19 cellular contexts compared by ENCODE assay signal in genomic region chr14:106776395-106776983, GRCh38.
A peak's percentile ranks its signal among the peaks of the same experiment; 100 is the strongest.
DNase-seq lines count a peak whose midpoint lies in the region; ATAC-seq, FAIRE-seq and TF ChIP-seq lines count a peak whose summit lies in the region.
"Had no signal": no experiment of that assay in that cellular context is flagged by ENCODE, and none has a peak within 500 bp of the region (broad histone marks: within the 10 kb centered on the region; RNA-seq: fewer than 3 reads in every experiment).

No MANE protein-coding gene starts in this region.

- no peak for TF ChIP-seq CTCF in nephron progenitor cell (IDR thresholded peaks at IDR 0.05)

- H3K9me3 ChIP-seq in BLaER1 = peaks cover 29% of the 10 kb centered on the region
- peaks cover 82% of the 10 kb centered on the region for H3K9me3 ChIP-seq in iPS-20b (ENCODE audit: insufficient read depth, low read depth, low read length)
- H3K9me3 ChIP-seq: HAP-1, SJSA1 had no signal

- H3K27ac ChIP-seq in BLaER1 = no peak overlapping the region
- H3K27ac ChIP-seq in iPS-20b (ENCODE audit: low read length) = no peak overlapping the region
- H3K27ac ChIP-seq: SJSA1 had no signal

- H3K4me2 ChIP-seq in BLaER1 = peak overlapping the region; percentile 93
- H3K4me2 ChIP-seq: GM23338 had no signal

- no peaks in the 10 kb centered on the region for H3K36me3 Mint-ChIP-seq in activated T-cell treated with anti-CD3 and anti-CD28 coated beads, Interleukin-2, amount 50 U/mL, for 24 hours (ENCODE audit: low read depth)
- no peaks in the 10 kb centered on the region for H3K36me3 Mint-ChIP-seq in nephron progenitor cell (ENCODE audit: low read depth)
- H3K36me3 Mint-ChIP-seq: CD14-positive monocyte had no signal

- DNase-seq in activated T-cell treated with anti-CD3 and anti-CD28 coated beads, Interleukin-2, amount 50 U/mL, for 24 hours = no peak
- no peak for DNase-seq in activated T-cell treated with anti-CD3 and anti-CD28 coated beads, Interleukin-2, amount 50 U/mL, for 48 hours
- DNase-seq in GM19239 (ENCODE audit: insufficient read length, low spot score) (no peak), nephron progenitor cell (no peak)
- DNase-seq: GDM1, IMR-90, NCI-H1417 treated with DMSO at 0.1 percent for 48 hours, NCI-H187, NCI-H446, NCI-H526 had no signal

- ATAC-seq in GM18868 (IDR thresholded peaks at IDR 0.05; ENCODE audit: unreplicated experiment) = no peak
- ATAC-seq: GM23338, Right ventricle myocardium inferior had no signal

- no peaks in the 10 kb centered on the region for H3K27me3 Mint-ChIP-seq in activated T-cell treated with anti-CD3 and anti-CD28 coated beads, Interleukin-2, amount 50 U/mL, for 24 hours
- no peaks in the 10 kb centered on the region for H3K27me3 Mint-ChIP-seq in nephron progenitor cell (ENCODE audit: low read depth, poor library complexity)

- no peaks in the 10 kb centered on the region for H3K27me3 ChIP-seq in BLaER1
- H3K27me3 ChIP-seq in iPS-20b (ENCODE audit: insufficient read depth, low read length) = no peaks in the 10 kb centered on the region
- H3K27me3 ChIP-seq: SJSA1 had no signal

- H3K36me3 ChIP-seq in BLaER1 (peaks cover 8% of the 10 kb centered on the region; the same call in 1 of the 2 replicates), iPS-20b (ENCODE audit: insufficient read depth, low read depth, low read length) (no peaks in the 10 kb centered on the region)
- H3K36me3 ChIP-seq: HAP-1, SJSA1 had no signal

- no peak overlapping the region for H3K4me3 ChIP-seq in BLaER1
- H3K4me3 ChIP-seq in iPS-20b (ENCODE audit: low read length) = peak overlapping the region; percentile 18; the same call in 1 of the 2 replicates
- H3K4me3 ChIP-seq: GM23338, HAP-1, SJSA1 had no signal

- H3K27ac Mint-ChIP-seq in activated T-cell treated with anti-CD3 and anti-CD28 coated beads, Interleukin-2, amount 50 U/mL, for 24 hours = peak overlapping the region; percentile 34
- H3K27ac Mint-ChIP-seq in nephron progenitor cell = no peak overlapping the region
- H3K27ac Mint-ChIP-seq: CD14-positive monocyte, GM23338 had no signal

- peaks cover 22% of the 10 kb centered on the region for H3K4me1 Mint-ChIP-seq in activated T-cell treated with anti-CD3 and anti-CD28 coated beads, Interleukin-2, amount 50 U/mL, for 24 hours (ENCODE audit: low read depth)
- H3K4me1 Mint-ChIP-seq in nephron progenitor cell = no peaks in the 10 kb centered on the region
- H3K4me1 Mint-ChIP-seq: GM23338 had no signal

- H3K9me3 Mint-ChIP-seq in activated T-cell treated with anti-CD3 and anti-CD28 coated beads, Interleukin-2, amount 50 U/mL, for 24 hours = peaks cover 5% of the 10 kb centered on the region
- peaks cover 81% of the 10 kb centered on the region for H3K9me3 Mint-ChIP-seq in nephron progenitor cell

- H4K20me1 ChIP-seq in BLaER1 = no peaks in the 10 kb centered on the region

- H3K4me3 Mint-ChIP-seq in activated T-cell treated with anti-CD3 and anti-CD28 coated beads, Interleukin-2, amount 50 U/mL, for 24 hours = no peak overlapping the region
- no peak overlapping the region for H3K4me3 Mint-ChIP-seq in nephron progenitor cell
- H3K4me3 Mint-ChIP-seq: CD14-positive monocyte, GM23338 had no signal

- peaks cover 56% of the 10 kb centered on the region for H3K4me1 ChIP-seq in BLaER1
- no peaks in the 10 kb centered on the region for H3K4me1 ChIP-seq in iPS-20b (ENCODE audit: insufficient read depth, low read length)
- H3K4me1 ChIP-seq: HAP-1, SJSA1 had no signal

- FAIRE-seq in GM19239 (lab: Jason Lieb, UNC) = peak; percentile 87
- FAIRE-seq: A204.1 had no signal

- no peak overlapping the region for H3K9ac ChIP-seq in BLaER1
- no peak overlapping the region for H3K9ac ChIP-seq in iPS-20b (ENCODE audit: low read depth, low read length)
